Comparison of ENCODE assay signal across 12 cellular contexts in genomic region chr18:8602040-8602439, GRCh38.
DNase-seq lines count a peak whose midpoint lies in the region; ATAC-seq lines count a peak whose summit lies in the region.
"Had no signal": no experiment of that assay in that cellular context is flagged by ENCODE, and none has a peak within 500 bp of the region (broad histone marks: within the 10 kb centered on the region; RNA-seq: fewer than 3 reads in every experiment).

No MANE protein-coding gene starts in this region.

- peak; percentile 6 for ATAC-seq in GM18870 (IDR thresholded peaks at IDR 0.05; ENCODE audit: unreplicated experiment)
- ATAC-seq in GM21529 (IDR thresholded peaks at IDR 0.05; ENCODE audit: unreplicated experiment): peak; percentile 21
- peak; percentile 6 for ATAC-seq in HG03097 (IDR thresholded peaks at IDR 0.05; ENCODE audit: low FRiP score, unreplicated experiment)
- ATAC-seq: mucosa of descending colon had no signal

- no peak overlapping the region for H3K4me3 Mint-ChIP-seq in dendritic cell treated with granulocyte-macrophage colony-stimulating factor and Interleukin-4, amounts not matched to agents 40 ng/mL and 50 ng/mL, for 4 days

- H3K4me1 Mint-ChIP-seq in dendritic cell treated with granulocyte-macrophage colony-stimulating factor and Interleukin-4, amounts not matched to agents 40 ng/mL and 50 ng/mL, for 4 days (ENCODE audit: low read depth): peaks cover 40% of the 10 kb centered on the region

- no peaks in the 10 kb centered on the region for H3K9me3 Mint-ChIP-seq in dendritic cell treated with granulocyte-macrophage colony-stimulating factor and Interleukin-4, amounts not matched to agents 40 ng/mL and 50 ng/mL, for 4 days

- H3K27ac Mint-ChIP-seq in dendritic cell treated with granulocyte-macrophage colony-stimulating factor and Interleukin-4, amounts not matched to agents 40 ng/mL and 50 ng/mL, for 4 days: peak overlapping the region; percentile 30

- intact Hi-C loops in dendritic cell treated with granulocyte-macrophage colony-stimulating factor and Interleukin-4, amounts not matched to agents 40 ng/mL and 50 ng/mL, for 4 days (cut with micrococcal nuclease): loop anchor here (10.0 kb wide), 1 partner anchor 77 kb away; no protein-coding TSS in a partner anchor

- H3K27me3 Mint-ChIP-seq in dendritic cell treated with granulocyte-macrophage colony-stimulating factor and Interleukin-4, amounts not matched to agents 40 ng/mL and 50 ng/mL, for 4 days: peaks cover 3% of the 10 kb centered on the region

- no peaks in the 10 kb centered on the region for H3K36me3 Mint-ChIP-seq in dendritic cell treated with granulocyte-macrophage colony-stimulating factor and Interleukin-4, amounts not matched to agents 40 ng/mL and 50 ng/mL, for 4 days (ENCODE audit: low read depth)

- no peak for DNase-seq in activated CD4-positive, alpha-beta T cell treated with anti-CD3 and anti-CD28 coated beads for 4 hours
- DNase-seq in NCI-H82 (lab: John Stamatoyannopoulos, UW): no peak
- DNase-seq in HK-2 (ENCODE audit: unreplicated experiment): no peak
- no peak for DNase-seq in activated CD4-positive, alpha-beta T cell treated with anti-CD3 and anti-CD28 coated beads for 1 hour
- DNase-seq: COR-L47, mucosa of descending colon, NCI-H1436, sigmoid colon had no signal
